ENCODE assay signal across 1 cellular context in the genomic region with DNA sequence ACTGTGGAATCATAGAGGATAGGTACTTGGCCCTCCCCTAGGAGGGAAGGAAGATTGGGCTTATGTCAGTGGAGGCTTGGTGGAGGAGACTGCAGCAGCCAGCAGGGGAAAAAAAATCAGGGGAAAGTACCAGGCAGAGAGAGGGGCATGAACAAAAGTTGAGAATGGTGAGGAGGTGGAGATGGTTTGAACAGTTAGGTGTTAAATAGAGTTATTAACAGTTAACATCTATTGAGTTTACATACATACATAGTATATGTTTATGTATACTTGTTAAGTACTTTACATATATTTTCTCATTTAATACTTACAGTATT.
TF ChIP-seq lines count a peak whose summit lies in the region.

No MANE protein-coding gene starts in this region.

TF ChIP-seq in GM23338, 12 proteins besides CTCF, POLR2A, EP300 and RAD21:
- TF ChIP-seq CREB1 (CRISPR knock-in tag; IDR thresholded peaks at IDR 0.05; ENCODE audit: low read depth) (no peak), ETS1 (IDR thresholded peaks at IDR 0.05) (no peak), POLR2AphosphoS5 (IDR thresholded peaks at IDR 0.05; ENCODE audit: low read depth) (no peak), NANOG (IDR thresholded peaks at IDR 0.05; ENCODE audit: borderline replicate concordance) (no peak)
TF ChIP-seq in GM23338: peak in this region for 0.
